ENCODE assay signal across 9 cellular contexts in the genomic region with DNA sequence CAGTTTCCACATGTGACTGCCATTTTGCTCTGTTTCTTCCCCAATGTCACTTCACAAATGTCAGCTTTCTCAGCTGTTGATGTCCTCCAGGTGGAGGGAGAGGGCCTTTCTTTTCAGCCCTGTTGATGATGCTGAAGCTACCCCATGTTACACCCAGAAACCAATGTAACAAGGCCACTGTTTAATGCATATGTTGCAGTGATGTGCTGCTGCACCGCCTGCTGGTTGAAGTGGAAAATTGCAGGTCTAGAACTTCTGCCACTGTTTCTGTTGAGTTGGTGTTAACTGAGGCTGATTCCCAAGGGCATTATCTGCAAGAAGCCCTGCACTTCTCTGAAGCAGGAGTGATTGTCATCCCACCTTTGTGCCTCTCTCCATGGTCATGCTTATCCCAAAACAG.
DNase-seq lines count a peak whose midpoint lies in the region; FAIRE-seq and TF ChIP-seq lines count a peak whose summit lies in the region.
"Had no signal": no experiment of that assay in that cellular context is flagged by ENCODE, and none has a peak within 500 bp of the region (broad histone marks: within the 10 kb centered on the region; RNA-seq: fewer than 3 reads in every experiment).

No MANE protein-coding gene starts in this region.

- peaks cover 4% of the 10 kb centered on the region for H3K36me3 Mint-ChIP-seq in neural crest cell (ENCODE audit: low read depth)

- H3K27me3 ChIP-seq in colonic mucosa, result no peaks in the 10 kb centered on the region

- intact Hi-C loops in colonic mucosa (cut with DNase I), result loop anchor here (10.0 kb wide), 1 partner anchor 91 kb away; no protein-coding TSS in a partner anchor

- H3K27me3 Mint-ChIP-seq in neural crest cell (ENCODE audit: low read depth), result no peaks in the 10 kb centered on the region

- DNase-seq in DMS 273 (lab: John Stamatoyannopoulos, UW; ENCODE audit: unreplicated experiment) (peak; percentile 34), DMS 273 treated with DMSO at 0.1 percent for 48 hours (lab: John Stamatoyannopoulos, UW) (no peak), LNCaP clone FGC (ENCODE audit: low read depth) (peak; percentile 15), colonic mucosa (peak; percentile 25), neural crest cell (ENCODE audit: low read depth, low spot score) (no peak), RCC 7860 (ENCODE audit: low spot score) (no peak), DMS114 treated with DMSO at 0.1 percent for 48 hours (lab: John Stamatoyannopoulos, UW; ENCODE audit: unreplicated experiment) (no peak), NCI-H524 (lab: John Stamatoyannopoulos, UW) (no peak)
- DNase-seq: NCI-H1092 had no signal

- FAIRE-seq in RCC 7860 (lab: Jason Lieb, UNC), result no peak

- no peaks in the 10 kb centered on the region for H3K9me3 ChIP-seq in colonic mucosa

- H3K27ac ChIP-seq in colonic mucosa, result no peak overlapping the region

- no peaks in the 10 kb centered on the region for H3K36me3 ChIP-seq in colonic mucosa

- no peak overlapping the region for H3K27ac Mint-ChIP-seq in neural crest cell (ENCODE audit: unreplicated experiment)

- no peaks in the 10 kb centered on the region for H3K4me1 Mint-ChIP-seq in neural crest cell

- H3K4me3 Mint-ChIP-seq in neural crest cell, result no peak overlapping the region

- H3K4me3 ChIP-seq in LNCaP clone FGC (ENCODE audit: low read depth, low read length), result no peak overlapping the region
- H3K4me3 ChIP-seq in colonic mucosa, result no peak overlapping the region

- H3K9me3 Mint-ChIP-seq in neural crest cell, result peaks cover 27% of the 10 kb centered on the region

- no peak overlapping the region for H3K9ac ChIP-seq in colonic mucosa (ENCODE audit: low read depth in 2 of 2, low read length in 2 of 2)

- H3K4me1 ChIP-seq in colonic mucosa, result no peaks in the 10 kb centered on the region

- TF ChIP-seq CTCF in LNCaP clone FGC (IDR thresholded peaks at IDR 0.05; ENCODE audit: control insufficient read depth, extremely low read depth, insufficient read depth) (peak; percentile 80), colonic mucosa (IDR thresholded peaks at IDR 0.05) (peak; percentile 48), neural crest cell (conservative IDR thresholded peaks at IDR 0.05) (peak; percentile 56)

Comparison
In these comparisons a context has a peak if more than half of its experiments do, and no peak if none do; other contexts are left out.
1. DNase-seq: peak in DMS 273 (single experiment), LNCaP clone FGC (single experiment) and colonic mucosa (single experiment); none in DMS 273 treated with DMSO at 0.1 percent for 48 hours (single experiment), neural crest cell (single experiment), RCC 7860 (single experiment), DMS114 treated with DMSO at 0.1 percent for 48 hours (single experiment) and NCI-H524 (0 of 2).
2. Peak in every context shown above with its lines, with median percentiles within 50 percentile points of each other: CTCF ChIP-seq.